Comparison of ENCODE assay signal across 1 cellular context in the genomic region with DNA sequence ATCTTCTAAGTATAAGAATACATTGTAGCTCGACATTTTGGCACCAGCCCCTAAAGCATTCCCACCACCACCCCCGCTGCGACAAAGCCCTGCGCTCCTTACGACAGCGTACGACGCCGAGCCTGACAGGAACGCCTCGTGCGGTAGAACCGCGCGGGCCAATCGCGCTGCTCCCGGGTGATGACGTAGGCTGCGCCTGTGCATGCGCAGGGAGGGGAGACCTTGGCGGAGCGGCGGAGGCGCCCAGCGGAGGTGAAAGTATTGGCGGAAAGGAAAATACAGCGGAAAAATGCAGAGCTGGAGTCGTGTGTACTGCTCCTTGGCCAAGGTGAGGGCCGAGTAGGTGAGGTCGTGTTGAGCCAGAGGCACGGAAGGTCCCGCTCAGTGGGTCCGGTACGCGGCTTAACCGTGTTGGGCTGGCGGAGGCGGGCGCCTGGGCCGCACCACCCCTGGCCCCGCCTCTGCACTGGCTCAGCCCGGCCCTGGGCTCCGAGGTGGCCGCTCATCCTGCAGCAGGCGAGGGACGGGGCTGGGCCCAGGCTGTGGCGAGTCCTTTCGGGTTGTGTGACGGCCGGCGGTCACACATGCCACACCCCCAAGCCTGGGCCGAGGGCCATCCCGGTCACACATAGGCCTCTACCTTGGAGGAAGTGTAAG.
TF ChIP-seq lines count a peak whose summit lies in the region.

A gene with protein sequence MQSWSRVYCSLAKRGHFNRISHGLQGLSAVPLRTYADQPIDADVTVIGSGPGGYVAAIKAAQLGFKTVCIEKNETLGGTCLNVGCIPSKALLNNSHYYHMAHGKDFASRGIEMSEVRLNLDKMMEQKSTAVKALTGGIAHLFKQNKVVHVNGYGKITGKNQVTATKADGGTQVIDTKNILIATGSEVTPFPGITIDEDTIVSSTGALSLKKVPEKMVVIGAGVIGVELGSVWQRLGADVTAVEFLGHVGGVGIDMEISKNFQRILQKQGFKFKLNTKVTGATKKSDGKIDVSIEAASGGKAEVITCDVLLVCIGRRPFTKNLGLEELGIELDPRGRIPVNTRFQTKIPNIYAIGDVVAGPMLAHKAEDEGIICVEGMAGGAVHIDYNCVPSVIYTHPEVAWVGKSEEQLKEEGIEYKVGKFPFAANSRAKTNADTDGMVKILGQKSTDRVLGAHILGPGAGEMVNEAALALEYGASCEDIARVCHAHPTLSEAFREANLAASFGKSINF (plus strand): TSS at position 222 of the 657 bp plus-strand sequence. CDS start 68 bp downstream, at position 290.

TF ChIP-seq in HEK293, 187 proteins besides CTCF, POLR2A, EP300 and RAD21 (continued from another document):
- TF ChIP-seq ZSCAN4 (tag by site-specific recombination; IDR thresholded peaks at IDR 0.05): 0 out of 2 replicates have a peak, but pooled peaks have one; percentile 23
- TF ChIP-seq KLF17 (tag by site-specific recombination; IDR thresholded peaks at IDR 0.05): peak; percentile 84
- peak; percentile 91 for TF ChIP-seq ZFP37 (tag by site-specific recombination; IDR thresholded peaks at IDR 0.05)
- TF ChIP-seq KLF9 (tag by site-specific recombination; IDR thresholded peaks at IDR 0.05; ENCODE audit: low read depth): peak; percentile 88
- peak; percentile 85; the same call in 1 of the 2 replicates for TF ChIP-seq ZSCAN5A (tag by site-specific recombination; IDR thresholded peaks at IDR 0.05)
- peak; percentile 6; the same call in 1 of the 2 replicates for TF ChIP-seq REST (tag by site-specific recombination; IDR thresholded peaks at IDR 0.05)
- peak; percentile 73; the same call in 1 of the 2 replicates for TF ChIP-seq ZNF561 (tag by site-specific recombination; IDR thresholded peaks at IDR 0.05; ENCODE audit: borderline replicate concordance)
- TF ChIP-seq ATF2 (tag by site-specific recombination; IDR thresholded peaks at IDR 0.05; ENCODE audit: low read depth): peak; percentile 90
- TF ChIP-seq ZNF707 (tag by site-specific recombination; IDR thresholded peaks at IDR 0.05): no peak
- peak; percentile 91 for TF ChIP-seq ZNF449 (tag by site-specific recombination; IDR thresholded peaks at IDR 0.05)
- peak; percentile 86 for TF ChIP-seq PRDM1 (tag by site-specific recombination; IDR thresholded peaks at IDR 0.05)
- TF ChIP-seq ZNF610 (tag by site-specific recombination; IDR thresholded peaks at IDR 0.05; ENCODE audit: borderline replicate concordance): peak; percentile 100
